ENCODE assay signal across 25 cellular contexts in genomic region chr20:63747622-63748355, GRCh38. TPM values are rescaled to one million over a fixed set of nuclear protein-coding genes. Genes with fewer than 3 reads are reported as not detected.
DNase-seq lines count a peak whose midpoint lies in the region; ATAC-seq, FAIRE-seq and TF ChIP-seq lines count a peak whose summit lies in the region.
"Had no signal": no experiment of that assay in that cellular context is flagged by ENCODE, and none has a peak within 500 bp of the region (broad histone marks: within the 10 kb centered on the region; RNA-seq: fewer than 3 reads in every experiment).

No MANE protein-coding gene starts in this region.

- DNase-seq in activated CD4-positive, alpha-beta T cell treated with anti-CD3 and anti-CD28 coated beads, Interleukin-2, amount 10 ng/mL, durations not matched to agents 24 days and 14 days, result peak; percentile 59
- DNase-seq in activated CD4-positive, alpha-beta T cell treated with anti-CD3 and anti-CD28 coated beads for 4 hours, result no peak
- DNase-seq in H7 (peak; percentile 81), ecto neural progenitor cell (ENCODE audit: low spot score) (peak; percentile 43), pancreas (peak in 2 of 6 donors; percentile 34 to 75), OCI-M1 (lab: John Stamatoyannopoulos, UW) (no peak), CD1c-positive myeloid dendritic cell (ENCODE audit: extremely low spot score) (no peak)
- no peak for DNase-seq in activated T-cell treated with anti-CD3 and anti-CD28 coated beads, Interleukin-2, amount 50 U/mL, for 24 hours
- DNase-seq: activated CD4-positive, alpha-beta T cell treated with anti-CD3 and anti-CD28 coated beads for 48 hours; activated CD8-positive, alpha-beta memory T cell treated with anti-CD3 and anti-CD28 coated beads, Interleukin-2, amount 50 U/mL, for 4 hours; activated effector memory CD4-positive, alpha-beta T cell treated with anti-CD3 and anti-CD28 coated beads, Interleukin-2, amount 50 U/mL, for 16 hours; amygdala; caudate nucleus; CD8-positive, alpha-beta T cell; DMS53; erythroblast; foreskin melanocyte; NCI-H1105 treated with DMSO at 0.1 percent for 48 hours; NCI-H82; stimulated activated CD4-positive, alpha-beta T cell treated with anti-CD3 and anti-CD28 coated beads, Interleukin-4, amount 100 ng/mL, for 4 hours had no signal

- no peaks in the 10 kb centered on the region for H3K27me3 ChIP-seq in H7 (ENCODE audit: control insufficient read depth, insufficient read depth, low read length)
- H3K27me3 ChIP-seq in pancreas, result no peaks in the 10 kb centered on the region
- H3K27me3 ChIP-seq: dorsolateral prefrontal cortex had no signal

- no peak overlapping the region for H3K27ac ChIP-seq in pancreas
- H3K27ac ChIP-seq: psoas muscle had no signal

- H3K4me1 ChIP-seq in pancreas, result no peaks in the 10 kb centered on the region
- H3K4me1 ChIP-seq: psoas muscle had no signal

- no peak for FAIRE-seq in pancreas (lab: Jason Lieb, UNC)
- FAIRE-seq: RCC 7860, TTC549, urothelium cell line had no signal

- no peak overlapping the region for H3K4me3 Mint-ChIP-seq in activated CD4-positive, alpha-beta T cell treated with anti-CD3 and anti-CD28 coated beads, Interleukin-2, amount 10 ng/mL, durations not matched to agents 24 days and 14 days
- H3K4me3 Mint-ChIP-seq in activated T-cell treated with anti-CD3 and anti-CD28 coated beads, Interleukin-2, amount 50 U/mL, for 24 hours, result no peak overlapping the region
- H3K4me3 Mint-ChIP-seq: CD8-positive, alpha-beta T cell had no signal

- WGBS in pancreas, 2 donors, result 48 to 54% methylated on average over 18 to 20 of the region's 20 CpGs

- H3K4me3 ChIP-seq in H7 (ENCODE audit: insufficient read depth, low read depth, low read length) (no peak overlapping the region), pancreas (no peak overlapping the region)
- H3K4me3 ChIP-seq: dorsolateral prefrontal cortex, psoas muscle had no signal

- intact Hi-C loops in activated CD4-positive, alpha-beta T cell treated with anti-CD3 and anti-CD28 coated beads, Interleukin-2, amount 10 ng/mL, durations not matched to agents 24 days and 14 days (cut with micrococcal nuclease), result no loop called here
- intact Hi-C loops in pancreas (cut with DNase I), result no loop called here

- peaks cover 11% of the 10 kb centered on the region for H3K4me1 Mint-ChIP-seq in activated CD4-positive, alpha-beta T cell treated with anti-CD3 and anti-CD28 coated beads, Interleukin-2, amount 10 ng/mL, durations not matched to agents 24 days and 14 days
- peaks cover 22% of the 10 kb centered on the region for H3K4me1 Mint-ChIP-seq in activated T-cell treated with anti-CD3 and anti-CD28 coated beads, Interleukin-2, amount 50 U/mL, for 24 hours (ENCODE audit: low read depth)

- H3K27ac Mint-ChIP-seq in activated CD4-positive, alpha-beta T cell treated with anti-CD3 and anti-CD28 coated beads, Interleukin-2, amount 10 ng/mL, durations not matched to agents 24 days and 14 days, result no peak overlapping the region
- no peak overlapping the region for H3K27ac Mint-ChIP-seq in activated T-cell treated with anti-CD3 and anti-CD28 coated beads, Interleukin-2, amount 50 U/mL, for 24 hours
- H3K27ac Mint-ChIP-seq: CD8-positive, alpha-beta T cell had no signal

- no peaks in the 10 kb centered on the region for H3K9me3 Mint-ChIP-seq in activated CD4-positive, alpha-beta T cell treated with anti-CD3 and anti-CD28 coated beads, Interleukin-2, amount 10 ng/mL, durations not matched to agents 24 days and 14 days
- no peaks in the 10 kb centered on the region for H3K9me3 Mint-ChIP-seq in activated T-cell treated with anti-CD3 and anti-CD28 coated beads, Interleukin-2, amount 50 U/mL, for 24 hours
- H3K9me3 Mint-ChIP-seq: CD8-positive, alpha-beta T cell had no signal

- no peaks in the 10 kb centered on the region for H3K27me3 Mint-ChIP-seq in activated CD4-positive, alpha-beta T cell treated with anti-CD3 and anti-CD28 coated beads, Interleukin-2, amount 10 ng/mL, durations not matched to agents 24 days and 14 days
- no peaks in the 10 kb centered on the region for H3K27me3 Mint-ChIP-seq in activated T-cell treated with anti-CD3 and anti-CD28 coated beads, Interleukin-2, amount 50 U/mL, for 24 hours

- H3K36me3 ChIP-seq in H7 (replicated peaks; ENCODE audit: control insufficient read depth, insufficient read depth, low read length), result peaks cover 1% of the 10 kb centered on the region; the same call in 1 of the 2 replicates
- peaks cover 0 to 5% (median 3%) of the 10 kb centered on the region in 3 donors for H3K36me3 ChIP-seq in pancreas

- no peaks in the 10 kb centered on the region for H3K9me3 ChIP-seq in pancreas
- H3K9me3 ChIP-seq: psoas muscle had no signal

- no peak for TF ChIP-seq CTCF in pancreas (IDR thresholded peaks at IDR 0.05)

- H3K36me3 Mint-ChIP-seq in activated CD4-positive, alpha-beta T cell treated with anti-CD3 and anti-CD28 coated beads, Interleukin-2, amount 10 ng/mL, durations not matched to agents 24 days and 14 days (ENCODE audit: low read depth), result peaks cover 3% of the 10 kb centered on the region
- H3K36me3 Mint-ChIP-seq in activated T-cell treated with anti-CD3 and anti-CD28 coated beads, Interleukin-2, amount 50 U/mL, for 24 hours (ENCODE audit: low read depth), result peaks cover 6% of the 10 kb centered on the region

- ATAC-seq in pancreas, result peak in 3 of 4 donors; percentile 11 to 54 (median 38)
- ATAC-seq: CD8-positive, alpha-beta T cell had no signal

RNA-seq across cellular contexts. Expression of gene SLC2A4RG, which starts 8.2 kb away (rescaled TPM):
- 41.0 and 43.6 TPM in 2 replicates for total RNA-seq in activated CD4-positive, alpha-beta T cell treated with anti-CD3 and anti-CD28 coated beads, Interleukin-2, amount 10 ng/mL, durations not matched to agents 24 days and 14 days
- 38.3 and 62.2 TPM in 2 replicates for total RNA-seq in H7 (2014; rRNA removed; shearing (Covaris generic))
- total RNA-seq in pancreas, result 10 to 100 TPM; 25.8 to 44.2 (median 30.6) TPM
- 10 to 100 TPM; 63.2 to 67.1 TPM for polyA plus RNA-seq in pancreas

RNA-seq across cellular contexts. Expression of gene LIME1, which starts 11.3 kb away (rescaled TPM):
- 10.1 and 12.2 TPM in 2 replicates for total RNA-seq in activated CD4-positive, alpha-beta T cell treated with anti-CD3 and anti-CD28 coated beads, Interleukin-2, amount 10 ng/mL, durations not matched to agents 24 days and 14 days
- 7.7 and 10.5 TPM in 2 replicates for total RNA-seq in H7 (2014; rRNA removed; shearing (Covaris generic))
- total RNA-seq in pancreas, result 1 to 10 TPM; 2.6 to 6.0 (median 3.1) TPM
- polyA plus RNA-seq in pancreas, result 10 to 100 TPM; 44.6 to 46.6 TPM

RNA-seq across cellular contexts. Expression of gene ZGPAT, which starts 40.0 kb away (rescaled TPM):
- total RNA-seq in activated CD4-positive, alpha-beta T cell treated with anti-CD3 and anti-CD28 coated beads, Interleukin-2, amount 10 ng/mL, durations not matched to agents 24 days and 14 days, result 37.3 and 38.1 TPM in 2 replicates
- total RNA-seq in H7 (2014; rRNA removed; shearing (Covaris generic)), result 32.6 and 52.0 TPM in 2 replicates
- 10 to 100 TPM in 4 of 6 donors, 1 to 10 TPM in 2; 9.3 to 15.8 (median 11.1) TPM for total RNA-seq in pancreas
- 10 to 100 TPM; 42.6 to 61.6 TPM for polyA plus RNA-seq in pancreas

RNA-seq across cellular contexts. Expression of gene ARFRP1, which starts 40.0 kb away (rescaled TPM):
- 63.4 and 70.4 TPM in 2 replicates for total RNA-seq in activated CD4-positive, alpha-beta T cell treated with anti-CD3 and anti-CD28 coated beads, Interleukin-2, amount 10 ng/mL, durations not matched to agents 24 days and 14 days
- 24.2 and 26.2 TPM in 2 replicates for total RNA-seq in H7 (2014; rRNA removed; shearing (Covaris generic))
- 10 to 100 TPM; 13.9 to 27.0 (median 18.9) TPM for total RNA-seq in pancreas
- polyA plus RNA-seq in pancreas, result 10 to 100 TPM; 45.1 to 47.7 TPM

RNA-seq across cellular contexts. Expression of gene TNFRSF6B, which starts 51.3 kb away (rescaled TPM):
- not detected in 2 replicates for total RNA-seq in activated CD4-positive, alpha-beta T cell treated with anti-CD3 and anti-CD28 coated beads, Interleukin-2, amount 10 ng/mL, durations not matched to agents 24 days and 14 days
- total RNA-seq in H7 (2014; rRNA removed; shearing (Covaris generic)), result not detected in 2 replicates
- total RNA-seq in pancreas, result 1 to 10 TPM in 4 of 6 donors, under 1 TPM in 2; 0.31 to 2.7 (median 1.7) TPM
- 10 to 100 TPM; 14.0 to 31.0 TPM for polyA plus RNA-seq in pancreas

Comparison
In these comparisons a context has a peak if more than half of its experiments do, and no peak if none do; other contexts are left out.
1. DNase-seq: peak in activated CD4-positive, alpha-beta T cell treated with anti-CD3 and anti-CD28 coated beads, Interleukin-2, amount 10 ng/mL, durations not matched to agents 24 days and 14 days (single experiment), H7 (single experiment) and ecto neural progenitor cell (single experiment); none in activated CD4-positive, alpha-beta T cell treated with anti-CD3 and anti-CD28 coated beads for 4 hours (0 of 2), OCI-M1 (single experiment), activated T-cell treated with anti-CD3 and anti-CD28 coated beads, Interleukin-2, amount 50 U/mL, for 24 hours (single experiment) and CD1c-positive myeloid dendritic cell (single experiment).